28 cellular contexts compared by ENCODE assay signal in genomic region chr1:16882995-16883394, GRCh38. TPM values are rescaled to one million over a fixed set of nuclear protein-coding genes. Genes with fewer than 3 reads are reported as not detected.
DNase-seq lines count a peak whose midpoint lies in the region; ATAC-seq, FAIRE-seq and TF ChIP-seq lines count a peak whose summit lies in the region.
"Had no signal": no experiment of that assay in that cellular context is flagged by ENCODE, and none has a peak within 500 bp of the region (broad histone marks: within the 10 kb centered on the region; RNA-seq: fewer than 3 reads in every experiment).

No MANE protein-coding gene starts in this region.

- CTCF ChIA-PET in HepG2 (lab: Yijun Ruan, JAX; ENCODE audit: low intra/inter-chr PET ratio, low total read pairs): no interaction called here
- CTCF ChIA-PET in Calu3 (lab: Charles Lee): no interaction called here

- H2AFZ ChIP-seq in HepG2 (ENCODE audit: low read length) (no peak overlapping the region), neural progenitor cell (replicated peaks) (peak overlapping the region; percentile 29)

- H3K4me2 ChIP-seq in HepG2 (ENCODE audit: low read depth, low read length) (peak overlapping the region; percentile 25), neural progenitor cell (no peak overlapping the region)
- H3K4me2 ChIP-seq: SK-N-SH had no signal

- H3K4me1 ChIP-seq in heart right ventricle (peaks cover 0 to 21% (median 0%) of the 10 kb centered on the region in 9 donors), left ventricle myocardium inferior (no peaks in the 10 kb centered on the region), HepG2 (ENCODE audit: insufficient read depth, low read length) (peaks cover 21% of the 10 kb centered on the region), neural progenitor cell (no peaks in the 10 kb centered on the region)
- H3K4me1 ChIP-seq: BE2C had no signal

- H3K27me3 Mint-ChIP-seq in neural progenitor cell (ENCODE audit: insufficient read depth, low read depth): peaks cover 8% of the 10 kb centered on the region
- peaks cover 61% of the 10 kb centered on the region for H3K27me3 Mint-ChIP-seq in Calu3 (ENCODE audit: unreplicated experiment)

- intact Hi-C loops in heart right ventricle (cut with DNase I): no loop called here
- intact Hi-C loops in left ventricle myocardium inferior (cut with micrococcal nuclease): no loop called here
- intact Hi-C loops in HepG2 (cut with micrococcal nuclease; ENCODE audit: unreplicated experiment): no loop called here
- intact Hi-C loops in Calu3 (cut with micrococcal nuclease; ENCODE audit: unreplicated experiment): no loop called here

- H3K9ac ChIP-seq in HepG2 (ENCODE audit: insufficient read depth, low read depth, low read length): no peak overlapping the region
- no peak overlapping the region for H3K9ac ChIP-seq in neural progenitor cell
- H3K9ac ChIP-seq: SK-N-SH had no signal

- peak in 5 of 8 donors; percentile 19 to 62 (median 25) for ATAC-seq in heart right ventricle
- no peak for ATAC-seq in HepG2
- no peak for ATAC-seq in GM18505 (IDR thresholded peaks at IDR 0.05; ENCODE audit: unreplicated experiment)
- ATAC-seq: HCT116, K562 had no signal

- no peak for DNase-seq in heart right ventricle
- DNase-seq in left ventricle myocardium inferior: no peak
- no peak for DNase-seq in HepG2 (ENCODE audit: low spot score)
- no peak for DNase-seq in neural progenitor cell (ENCODE audit: low spot score)
- DNase-seq in Calu3: no peak
- no peak for DNase-seq in GM13976 (ENCODE audit: low spot score)
- no peak for DNase-seq in RKO (ENCODE audit: low spot score)
- DNase-seq: 8988T, ACHN, BE2C, DMS153, DND-41, MG63, NCI-H1417, NCI-H1694, NCI-H2029 treated with DMSO at 0.1 percent for 48 hours, NCI-H446 treated with DMSO at 0.1 percent for 48 hours, NCI-H526, SK-N-SH had no signal

- H3K36me3 Mint-ChIP-seq in neural progenitor cell: no peaks in the 10 kb centered on the region
- H3K36me3 Mint-ChIP-seq in Calu3 (ENCODE audit: insufficient read depth, unreplicated experiment): no peaks in the 10 kb centered on the region

- BruUV-seq in HepG2 (replicated peaks; lab: Mats Ljungman, UMichigan) (no TSS peak), Calu3 (replicated peaks; lab: Mats Ljungman, UMichigan) (no TSS peak)

- H3K27ac ChIP-seq in heart right ventricle (peak overlapping the region in 2 of 10 donors; percentile 21 to 61), left ventricle myocardium inferior (replicated peaks) (no peak overlapping the region), HepG2 (ENCODE audit: extremely low read length, insufficient read depth, low read length) (no peak overlapping the region), neural progenitor cell (no peak overlapping the region)

- H3F3A ChIP-seq in neural progenitor cell (ENCODE audit: low read depth): no peaks in the 10 kb centered on the region

- POLR2A ChIA-PET in HepG2 (lab: Yijun Ruan, JAX): interaction anchor here (1.0 kb wide), 1 partner anchor 14 kb away, joined by 3 read pairs; no protein-coding TSS in a partner anchor

- TF ChIP-seq CTCF in heart right ventricle (IDR thresholded peaks at IDR 0.05): no peak
- TF ChIP-seq CTCF in left ventricle myocardium inferior (IDR thresholded peaks at IDR 0.05; ENCODE audit: borderline replicate concordance): no peak
- TF ChIP-seq CTCF in HepG2 (CRISPR knock-in tag; IDR thresholded peaks at IDR 0.05): no peak
- TF ChIP-seq CTCF in neural progenitor cell (IDR thresholded peaks at IDR 0.05): no peak
- no peak for TF ChIP-seq CTCF in Calu3 (IDR thresholded peaks at IDR 0.05; ENCODE audit: unreplicated experiment)
- TF ChIP-seq CTCF in GM13976 (IDR thresholded peaks at IDR 0.05; ENCODE audit: borderline replicate concordance, control extremely low read depth, extremely low read depth, insufficient read depth, missing control alignments): no peak

- TF ChIP-seq RAD21 in HepG2 (CRISPR knock-in tag; IDR thresholded peaks at IDR 0.05): no peak

- TF ChIP-seq POLR2A in HepG2 (IDR thresholded peaks at IDR 0.05; ENCODE audit: insufficient read depth in 1 of 2, low read depth in 2 of 2, low read length in 2 of 2) (no peak), GM18505 (IDR thresholded peaks at IDR 0.05; ENCODE audit: borderline replicate concordance, extremely low read depth, insufficient read depth, insufficient read length) (no peak)

- no peaks in the 10 kb centered on the region for H3K9me3 Mint-ChIP-seq in neural progenitor cell
- no peaks in the 10 kb centered on the region for H3K9me3 Mint-ChIP-seq in Calu3 (ENCODE audit: low read depth, unreplicated experiment)

- H4K20me1 ChIP-seq in HepG2 (ENCODE audit: insufficient read depth, low read length) (no peaks in the 10 kb centered on the region), neural progenitor cell (ENCODE audit: low read depth) (no peaks in the 10 kb centered on the region)

- H3K27me3 ChIP-seq in heart right ventricle (peaks cover 0 to 28% (median 11%) of the 10 kb centered on the region in 7 donors), left ventricle myocardium inferior (ENCODE audit: low read depth) (peaks cover 16% of the 10 kb centered on the region), HepG2 (ENCODE audit: control insufficient read depth in 1 of 2, insufficient read depth in 2 of 2, low read length in 2 of 2) (peaks cover 0 to 11% of the 10 kb centered on the region in 2 experiments; a peak in 2 of 5 replicates), neural progenitor cell (peaks cover 10% of the 10 kb centered on the region)
- H3K27me3 ChIP-seq: BE2C had no signal

- H3K27ac Mint-ChIP-seq in neural progenitor cell (no peak overlapping the region), Calu3 (ENCODE audit: unreplicated experiment) (no peak overlapping the region)

- H3K4me3 ChIP-seq in heart right ventricle: no peak overlapping the region
- H3K4me3 ChIP-seq in left ventricle myocardium inferior: no peak overlapping the region
- H3K4me3 ChIP-seq in HepG2 (replicated peaks in 1 of 3; ENCODE audit: insufficient read depth in 1 of 3, low read depth in 2 of 3, low read length in 3 of 3): no peak overlapping the region
- H3K4me3 ChIP-seq in neural progenitor cell: no peak overlapping the region
- H3K4me3 ChIP-seq: K562, MG63 had no signal

- FAIRE-seq in HepG2 (lab: Jason Lieb, UNC): no peak
- FAIRE-seq: GM12892, GM18507, K562, RCC 7860 had no signal

- no peaks in the 10 kb centered on the region for H3K9me3 ChIP-seq in heart right ventricle
- no peaks in the 10 kb centered on the region for H3K9me3 ChIP-seq in left ventricle myocardium inferior (replicated peaks)
- H3K9me3 ChIP-seq in HepG2 (ENCODE audit: low read length): no peaks in the 10 kb centered on the region
- no peaks in the 10 kb centered on the region for H3K9me3 ChIP-seq in neural progenitor cell (ENCODE audit: low read depth)
- H3K9me3 ChIP-seq: BE2C, MG63, SK-N-SH had no signal

- H3K4me3 Mint-ChIP-seq in neural progenitor cell: no peak overlapping the region
- no peak overlapping the region for H3K4me3 Mint-ChIP-seq in Calu3 (ENCODE audit: low read depth, unreplicated experiment)

- 48% methylated on average over 4 of the region's 4 CpGs for WGBS in heart right ventricle, 2 donors
- WGBS in HepG2 (ENCODE audit: low lambda C conversion rate): 23% methylated on average over 4 of the region's 4 CpGs

- in situ Hi-C loops in HepG2 (cut with HindIII; ENCODE audit: extremely low pct_ligation_motif_present, low pct_unique_long_range_greater_than_20kb) (no loop called here), GM13976 (cut with MboI; ENCODE audit: low sequenced_read_pairs, unreplicated experiment) (no loop called here)

- peaks cover 9% of the 10 kb centered on the region for H3K4me1 Mint-ChIP-seq in neural progenitor cell
- H3K4me1 Mint-ChIP-seq in Calu3 (ENCODE audit: low read depth, unreplicated experiment): no peaks in the 10 kb centered on the region

- no peaks in the 10 kb centered on the region for H3K36me3 ChIP-seq in heart right ventricle
- no peaks in the 10 kb centered on the region for H3K36me3 ChIP-seq in left ventricle myocardium inferior
- H3K36me3 ChIP-seq in HepG2 (replicated peaks in 1 of 2; ENCODE audit: control insufficient read depth in 1 of 2, insufficient read depth in 2 of 2, low read length in 2 of 2): no peaks in the 10 kb centered on the region
- H3K36me3 ChIP-seq in neural progenitor cell: no peaks in the 10 kb centered on the region
- H3K36me3 ChIP-seq: BE2C, MG63 had no signal

- TF ChIP-seq EP300 in HepG2 (IDR thresholded peaks at IDR 0.05; ENCODE audit: low read depth in 2 of 2, low read length in 2 of 2) (no peak), HepG2 (CRISPR knock-in tag; IDR thresholded peaks at IDR 0.05; ENCODE audit: borderline replicate concordance) (no peak)

- H3K79me2 ChIP-seq in HepG2 (ENCODE audit: insufficient read depth, low read length) (no peaks in the 10 kb centered on the region), neural progenitor cell (ENCODE audit: low read depth) (no peaks in the 10 kb centered on the region)

RNA-seq across cellular contexts. Expression of gene RNU1-2, which starts 12.8 kb away (rescaled TPM):
- total RNA-seq in heart right ventricle (1,000 to 10,000 TPM in 8 of 10 donors, 100 to 1,000 TPM in 2; 635 to 5,242 (median 1,949) TPM), left ventricle myocardium inferior (6,072 TPM), HepG2 (2016; rRNA removed; fragmentation: Illumina TruSeq; extraction: Trizol) (859 and 11,018 TPM in 2 replicates), neural progenitor cell (ENCODE audit: low replicate concordance) (under 0.01 TPM in 2 replicates), Calu3 (2022) (1,678 and 1,905 TPM in 2 replicates)
- polyA plus RNA-seq in heart right ventricle (not detected), HepG2 (2011; rRNA removed) (under 0.01 TPM in 2 replicates)
- total RNA-seq in HepG2 (2016; cell fraction: cytosol; rRNA removed; fragmentation: Illumina TruSeq; extraction: Trizol; ENCODE audit: low read depth): 16,281 and 17,236 TPM in 2 replicates
- total RNA-seq in HepG2 (2016; cell fraction: insoluble cytoplasmic fraction; rRNA removed; fragmentation: Illumina TruSeq; extraction: Trizol): 1,309 and 10,613 TPM in 2 replicates
- 2,848 and 3,475 TPM in 2 replicates for total RNA-seq in HepG2 (2016; cell fraction: membrane; rRNA removed; fragmentation: Illumina TruSeq; extraction: Trizol)
- 52,466 and 64,417 TPM in 2 replicates for total RNA-seq in HepG2 (2016; cell fraction: nucleus; rRNA removed; fragmentation: Illumina TruSeq; extraction: Trizol)
- polyA plus RNA-seq in HepG2 (2011; cell fraction: cytosol; rRNA removed): under 0.01 TPM in 2 replicates
- under 0.01 TPM in 2 replicates for polyA plus RNA-seq in HepG2 (2011; cell fraction: nucleus; rRNA removed)
- polyA plus RNA-seq in HepG2 (2012): 78.2 TPM in 1 of 2 replicates, not detected in the other
- 27.3 and 44.4 TPM in 2 replicates for polyA plus RNA-seq in HepG2 (2016; cell fraction: cytosol; fragmentation: Illumina TruSeq; extraction: Trizol; ENCODE audit: low read depth)
- polyA plus RNA-seq in HepG2 (2016; cell fraction: insoluble cytoplasmic fraction; fragmentation: Illumina TruSeq; extraction: Trizol; ENCODE audit: low read depth): not detected in 2 replicates
- polyA plus RNA-seq in HepG2 (2016; cell fraction: membrane; fragmentation: Illumina TruSeq; extraction: Trizol; ENCODE audit: low read depth): not detected in 2 replicates
- polyA plus RNA-seq in HepG2 (2016; cell fraction: nucleus; fragmentation: Illumina TruSeq; extraction: Trizol; ENCODE audit: insufficient read depth, low read depth): 32.8 TPM in 1 of 2 replicates, not detected in the other
- 12,820 and 15,604 TPM in 2 replicates for polyA minus RNA-seq in HepG2 (2011; rRNA and poly(A)+ RNA removed; ENCODE audit: low replicate concordance)
- 90,102 and 105,040 TPM in 2 replicates for polyA minus RNA-seq in HepG2 (2011; cell fraction: cytosol; rRNA and poly(A)+ RNA removed)
- polyA minus RNA-seq in HepG2 (2011; cell fraction: nucleus; rRNA and poly(A)+ RNA removed): 42,574 and 58,030 TPM in 2 replicates
- total RNA-seq: H4, HT1080, LHCN-M2 had no signal
- polyA plus RNA-seq: SK-N-SH had no signal

RNA-seq across cellular contexts. Expression of gene CROCC, which starts 38.7 kb away (rescaled TPM):
- total RNA-seq in heart right ventricle (10 to 100 TPM in 1 of 10 donors, 1 to 10 TPM in 9; 4.7 to 12.8 (median 6.0) TPM), left ventricle myocardium inferior (8.9 TPM), HepG2 (2016; rRNA removed; fragmentation: Illumina TruSeq; extraction: Trizol) (2.6 and 7.8 TPM in 2 replicates), neural progenitor cell (ENCODE audit: low replicate concordance) (15.2 and 76.7 TPM in 2 replicates), Calu3 (2022) (11.7 and 12.0 TPM in 2 replicates)
- polyA plus RNA-seq in heart right ventricle (10 to 100 TPM in 1 of 2 donors, 1 to 10 TPM in 1; 7.6 to 42.3 TPM), HepG2 (2011; rRNA removed) (15.5 and 16.6 TPM in 2 replicates)
- 3.6 and 4.0 TPM in 2 replicates for total RNA-seq in HepG2 (2016; cell fraction: cytosol; rRNA removed; fragmentation: Illumina TruSeq; extraction: Trizol; ENCODE audit: low read depth)
- 2.9 and 8.4 TPM in 2 replicates for total RNA-seq in HepG2 (2016; cell fraction: insoluble cytoplasmic fraction; rRNA removed; fragmentation: Illumina TruSeq; extraction: Trizol)
- total RNA-seq in HepG2 (2016; cell fraction: membrane; rRNA removed; fragmentation: Illumina TruSeq; extraction: Trizol): 2.6 and 3.1 TPM in 2 replicates
- 8.6 and 11.9 TPM in 2 replicates for total RNA-seq in HepG2 (2016; cell fraction: nucleus; rRNA removed; fragmentation: Illumina TruSeq; extraction: Trizol)
- 3.4 and 5.7 TPM in 2 replicates for polyA plus RNA-seq in HepG2 (2011; cell fraction: cytosol; rRNA removed)
- polyA plus RNA-seq in HepG2 (2011; cell fraction: nucleus; rRNA removed): 81.7 and 94.3 TPM in 2 replicates
- 6.3 and 6.8 TPM in 2 replicates for polyA plus RNA-seq in HepG2 (2012)
- 0.84 and 0.97 TPM in 2 replicates for polyA plus RNA-seq in HepG2 (2016; cell fraction: cytosol; fragmentation: Illumina TruSeq; extraction: Trizol; ENCODE audit: low read depth)
- polyA plus RNA-seq in HepG2 (2016; cell fraction: insoluble cytoplasmic fraction; fragmentation: Illumina TruSeq; extraction: Trizol; ENCODE audit: low read depth): 2.3 and 2.7 TPM in 2 replicates
- polyA plus RNA-seq in HepG2 (2016; cell fraction: membrane; fragmentation: Illumina TruSeq; extraction: Trizol; ENCODE audit: low read depth): 1.2 and 1.7 TPM in 2 replicates
- polyA plus RNA-seq in HepG2 (2016; cell fraction: nucleus; fragmentation: Illumina TruSeq; extraction: Trizol; ENCODE audit: insufficient read depth, low read depth): 42.1 and 44.2 TPM in 2 replicates
- 18.9 and 23.5 TPM in 2 replicates for polyA minus RNA-seq in HepG2 (2011; rRNA and poly(A)+ RNA removed; ENCODE audit: low replicate concordance)
- 3.0 and 3.3 TPM in 2 replicates for polyA minus RNA-seq in HepG2 (2011; cell fraction: cytosol; rRNA and poly(A)+ RNA removed)
- 22.1 and 23.3 TPM in 2 replicates for polyA minus RNA-seq in HepG2 (2011; cell fraction: nucleus; rRNA and poly(A)+ RNA removed)

Comparison
In these comparisons a context has a peak if more than half of its experiments do, and no peak if none do; other contexts are left out.
1. ATAC-seq: peak in heart right ventricle (5 of 8); none in HepG2 (single experiment) and GM18505 (single experiment).
2. RNA of gene RNU1-2, which starts 12.8 kb away (total RNA-seq): 859 to 64,417 TPM in HepG2, 6,072 TPM in left ventricle myocardium inferior (single experiment), 635 to 5,242 TPM in heart right ventricle and 1,678 to 1,905 TPM in Calu3; under 0.01 TPM in neural progenitor cell; every median in the first group is over 100 times any median in the second.